15 cellular contexts compared by ENCODE assay signal in genomic region chr16:30040221-30040620, GRCh38. TPM values are rescaled to one million over a fixed set of nuclear protein-coding genes. Genes with fewer than 3 reads are reported as not detected.
"Had no signal": no experiment of that assay in that cellular context is flagged by ENCODE, and none has a peak within 500 bp of the region (broad histone marks: within the 10 kb centered on the region; RNA-seq: fewer than 3 reads in every experiment).

No MANE protein-coding gene starts in this region.

- ATAC-seq: effector memory CD8-positive, alpha-beta T cell; foreskin keratinocyte; mucosa of descending colon; natural killer cell; stimulated activated effector memory CD8-positive, alpha-beta T cell treated with anti-CD3 and anti-CD28 coated beads, Interleukin-12 subunit alpha, Interleukin-12 subunit beta, amount 100 ng/mL, for 72 hours had no signal

- H3K4me3 Mint-ChIP-seq: activated CD4-positive, alpha-beta T cell treated with anti-CD3 and anti-CD28 coated beads, Interleukin-2, amount 10 ng/mL, durations not matched to agents 7 days and 5 days; effector memory CD8-positive, alpha-beta T cell; natural killer cell; stimulated activated effector memory CD8-positive, alpha-beta T cell treated with anti-CD3 and anti-CD28 coated beads, Interleukin-12 subunit alpha, Interleukin-12 subunit beta, amount 100 ng/mL, for 72 hours had no signal

- DNase-seq: activated CD4-positive, alpha-beta T cell treated with anti-CD3 and anti-CD28 coated beads, Interleukin-2, amount 10 ng/mL, durations not matched to agents 7 days and 5 days; activated CD4-positive, CD25-positive, alpha-beta regulatory T cell; activated CD8-positive, alpha-beta memory T cell treated with anti-CD3 and anti-CD28 coated beads for 24 hours; activated naive CD4-positive, alpha-beta T cell treated with Interleukin-2 at 50 U/mL for 16 hours; aorta; effector memory CD8-positive, alpha-beta T cell; foreskin keratinocyte; glutamatergic neuron; left ventricle myocardium inferior; natural killer cell; stimulated activated CD4-positive, alpha-beta T cell treated with anti-CD3 and anti-CD28 coated beads, Interleukin-1b, Interleukin-23, amount 100 ng/mL, for 48 hours; thyroid gland had no signal

- H3K9me3 Mint-ChIP-seq: activated CD4-positive, alpha-beta T cell treated with anti-CD3 and anti-CD28 coated beads, Interleukin-2, amount 10 ng/mL, durations not matched to agents 7 days and 5 days; effector memory CD8-positive, alpha-beta T cell; natural killer cell; stimulated activated effector memory CD8-positive, alpha-beta T cell treated with anti-CD3 and anti-CD28 coated beads, Interleukin-12 subunit alpha, Interleukin-12 subunit beta, amount 100 ng/mL, for 72 hours had no signal

- H3K27ac Mint-ChIP-seq: activated CD4-positive, alpha-beta T cell treated with anti-CD3 and anti-CD28 coated beads, Interleukin-2, amount 10 ng/mL, durations not matched to agents 7 days and 5 days; natural killer cell; stimulated activated effector memory CD8-positive, alpha-beta T cell treated with anti-CD3 and anti-CD28 coated beads, Interleukin-12 subunit alpha, Interleukin-12 subunit beta, amount 100 ng/mL, for 72 hours had no signal

- H3K36me3 Mint-ChIP-seq: natural killer cell had no signal

RNA-seq across cellular contexts. Expression of gene TLCD3B, which starts 9.2 kb away (rescaled TPM):
- total RNA-seq: aorta, kidney epithelial cell, left ventricle myocardium inferior had no signal

RNA-seq across cellular contexts. Expression of gene C16orf92, which starts 17.2 kb away (rescaled TPM):
- total RNA-seq: activated CD4-positive, alpha-beta T cell treated with anti-CD3 and anti-CD28 coated beads, Interleukin-2, amount 10 ng/mL, durations not matched to agents 7 days and 5 days; aorta; foreskin keratinocyte; kidney epithelial cell; left ventricle myocardium inferior; mucosa of descending colon; natural killer cell; thyroid gland had no signal

RNA-seq across cellular contexts. Expression of gene DOC2A, which starts 29.4 kb away (rescaled TPM):
- total RNA-seq: natural killer cell had no signal
